In the genomic region with DNA sequence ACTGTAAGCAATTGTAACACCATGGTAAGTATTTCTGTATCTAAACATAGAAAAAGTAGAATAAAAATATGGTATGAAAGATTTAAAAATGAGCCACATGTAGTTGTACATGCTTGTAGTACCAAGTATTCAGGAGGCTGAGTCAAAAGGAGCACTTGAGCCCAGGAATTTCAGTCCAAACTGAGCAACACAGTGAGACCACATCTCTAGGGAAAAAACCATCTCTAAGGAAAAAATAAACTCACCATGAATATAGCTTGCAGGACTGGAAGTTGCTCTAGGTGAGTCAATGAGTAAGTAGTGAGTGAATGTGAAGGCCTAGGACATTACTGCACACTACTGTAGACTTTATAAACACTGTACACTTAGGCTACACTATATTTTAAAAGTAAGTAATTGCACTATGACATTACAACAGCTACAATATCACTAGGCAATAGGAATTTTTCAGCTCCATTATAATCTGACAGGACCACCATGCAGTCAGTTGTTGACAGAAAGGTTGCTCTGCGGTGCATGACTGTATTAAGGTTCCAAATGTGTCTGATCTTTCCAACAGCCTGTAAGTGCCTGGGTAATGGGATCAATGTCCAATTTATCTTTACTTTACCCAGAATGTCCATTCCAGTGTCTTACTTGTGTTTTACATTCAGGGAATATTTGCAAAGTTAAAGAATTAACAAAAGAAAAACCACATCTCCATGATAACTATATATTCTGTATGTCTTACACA, we compare ENCODE assay signal across 16 cellular contexts.
"Had no signal": no experiment of that assay in that cellular context is flagged by ENCODE, and none has a peak within 500 bp of the region (broad histone marks: within the 10 kb centered on the region; RNA-seq: fewer than 3 reads in every experiment).

No MANE protein-coding gene starts in this region.

- H3K4me1 Mint-ChIP-seq: mesothelial cell of epicardium; naive thymus-derived CD8-positive, alpha-beta T cell had no signal

- H3K9me3 Mint-ChIP-seq: activated naive CD4-positive, alpha-beta T cell treated with anti-CD3 and anti-CD28 coated beads for 36 hours; activated T-cell treated with anti-CD3 and anti-CD28 coated beads, Interleukin-2, amount 50 U/mL, for 4 hours; mesothelial cell of epicardium; naive thymus-derived CD8-positive, alpha-beta T cell had no signal

- H3K27ac Mint-ChIP-seq: activated naive CD4-positive, alpha-beta T cell treated with anti-CD3 and anti-CD28 coated beads for 36 hours; mesothelial cell of epicardium had no signal

- H3K36me3 Mint-ChIP-seq: mesothelial cell of epicardium; naive thymus-derived CD8-positive, alpha-beta T cell had no signal

- ATAC-seq: activated T-cell treated with anti-CD3 and anti-CD28 coated beads, Interleukin-2, amount 50 U/mL, for 4 hours; heart right ventricle; naive thymus-derived CD8-positive, alpha-beta T cell had no signal

- DNase-seq: activated CD4-positive, alpha-beta T cell treated with anti-CD3 and anti-CD28 coated beads, Interleukin-2, amount 50 U/mL, for 48 hours; activated CD8-positive, alpha-beta memory T cell treated with anti-CD3 and anti-CD28 coated beads, Interleukin-2, amount 50 U/mL, for 48 hours; activated naive CD4-positive, alpha-beta T cell treated with anti-CD3 and anti-CD28 coated beads for 36 hours; activated T-cell treated with anti-CD3 and anti-CD28 coated beads, Interleukin-2, amount 50 U/mL, for 4 hours; amygdala; foreskin fibroblast; heart right ventricle; kidney; left ventricle myocardium inferior; naive thymus-derived CD8-positive, alpha-beta T cell; retina; stimulated activated CD4-positive, alpha-beta T cell treated with anti-CD3 and anti-CD28 coated beads, Interleukin-4, amount 100 ng/mL, for 24 hours; stimulated activated naive CD4-positive, alpha-beta T cell treated with Interleukin-2 at 50 U/mL for 16 hours; T-helper 9 cell; tibial artery had no signal

- H3K4me3 Mint-ChIP-seq: activated naive CD4-positive, alpha-beta T cell treated with anti-CD3 and anti-CD28 coated beads for 36 hours; activated T-cell treated with anti-CD3 and anti-CD28 coated beads, Interleukin-2, amount 50 U/mL, for 4 hours; mesothelial cell of epicardium; naive thymus-derived CD8-positive, alpha-beta T cell had no signal

- H3K27me3 Mint-ChIP-seq: naive thymus-derived CD8-positive, alpha-beta T cell had no signal
